22 cellular contexts compared by ENCODE assay signal in genomic region chr2:131009713-131010475, GRCh38.
DNase-seq lines count a peak whose midpoint lies in the region; ATAC-seq and TF ChIP-seq lines count a peak whose summit lies in the region.
"Had no signal": no experiment of that assay in that cellular context is flagged by ENCODE, and none has a peak within 500 bp of the region (broad histone marks: within the 10 kb centered on the region; RNA-seq: fewer than 3 reads in every experiment).

No MANE protein-coding gene starts in this region.

- no peak for DNase-seq in activated naive CD4-positive, alpha-beta T cell treated with anti-CD3 and anti-CD28 coated beads, Interleukin-2, amount 10 ng/mL, durations not matched to agents 7 days and 5 days
- no peak for DNase-seq in activated naive CD4-positive, alpha-beta T cell treated with anti-CD3 and anti-CD28 coated beads, Interleukin-2, amount 50 U/mL, for 16 hours
- DNase-seq in Daoy (ENCODE audit: low read depth) = peak; percentile 18
- no peak for DNase-seq in activated naive CD8-positive, alpha-beta T cell treated with anti-CD3 and anti-CD28 coated beads, Interleukin-2, amount 50 U/mL, for 24 hours
- no peak for DNase-seq in neural progenitor cell (ENCODE audit: low spot score)
- no peak for DNase-seq in hepatocyte (ENCODE audit: low spot score)
- DNase-seq in stimulated activated CD4-positive, alpha-beta T cell treated with anti-CD3 and anti-CD28 coated beads, Interleukin-2, amount 100 ng/mL, for 48 hours = no peak
- DNase-seq: BE2C, Caco-2, DMS 273 treated with DMSO at 0.1 percent for 48 hours, H7, HFFc6, KG1, NCI-H1105, NCI-H146, NCI-H2081, NCI-H2171, NCI-H446, NCI-H526, SHP77 treated with DMSO at 0.1 percent for 48 hours had no signal

- WGBS in hepatocyte (ENCODE audit: low lambda C conversion rate, missing lambda C conversion rate) = 80% methylated on average over 6 of the region's 6 CpGs

- no peaks in the 10 kb centered on the region for H4K20me1 ChIP-seq in neural progenitor cell (ENCODE audit: low read depth)
- H4K20me1 ChIP-seq in hepatocyte (ENCODE audit: insufficient read depth, poor library complexity, severe bottlenecking) = no peaks in the 10 kb centered on the region

- H3K79me2 ChIP-seq in neural progenitor cell (ENCODE audit: low read depth) (no peaks in the 10 kb centered on the region), hepatocyte (no peaks in the 10 kb centered on the region)

- peak overlapping the region; percentile 24 for H3K27ac Mint-ChIP-seq in activated naive CD4-positive, alpha-beta T cell treated with anti-CD3 and anti-CD28 coated beads, Interleukin-2, amount 10 ng/mL, durations not matched to agents 7 days and 5 days
- peak overlapping the region; percentile 25 for H3K27ac Mint-ChIP-seq in activated naive CD8-positive, alpha-beta T cell treated with anti-CD3 and anti-CD28 coated beads, Interleukin-2, amount 50 U/mL, for 24 hours
- H3K27ac Mint-ChIP-seq in neural progenitor cell = no peak overlapping the region
- H3K27ac Mint-ChIP-seq: HFFc6 had no signal

- H3K36me3 ChIP-seq in neural progenitor cell = peaks cover 4% of the 10 kb centered on the region
- H3K36me3 ChIP-seq in hepatocyte (replicated peaks; ENCODE audit: insufficient read depth, low read depth) = no peaks in the 10 kb centered on the region
- H3K36me3 ChIP-seq: BE2C had no signal

- H3K4me1 Mint-ChIP-seq in activated naive CD4-positive, alpha-beta T cell treated with anti-CD3 and anti-CD28 coated beads, Interleukin-2, amount 10 ng/mL, durations not matched to agents 7 days and 5 days = peaks cover 35% of the 10 kb centered on the region
- peaks cover 32% of the 10 kb centered on the region for H3K4me1 Mint-ChIP-seq in activated naive CD8-positive, alpha-beta T cell treated with anti-CD3 and anti-CD28 coated beads, Interleukin-2, amount 50 U/mL, for 24 hours
- peaks cover 8% of the 10 kb centered on the region for H3K4me1 Mint-ChIP-seq in neural progenitor cell

- H3K4me2 ChIP-seq in neural progenitor cell = peak overlapping the region; percentile 61
- H3K4me2 ChIP-seq in hepatocyte = no peak overlapping the region

- peaks cover 20% of the 10 kb centered on the region for H3K4me1 ChIP-seq in neural progenitor cell
- H3K4me1 ChIP-seq in hepatocyte (ENCODE audit: insufficient read depth) = no peaks in the 10 kb centered on the region
- H3K4me1 ChIP-seq: BE2C, Caco-2 had no signal

- H3K9me3 ChIP-seq in neural progenitor cell (ENCODE audit: low read depth) = no peaks in the 10 kb centered on the region
- no peaks in the 10 kb centered on the region for H3K9me3 ChIP-seq in hepatocyte (ENCODE audit: low read depth)
- H3K9me3 ChIP-seq: BE2C, Caco-2 had no signal

- CTCF ChIA-PET in activated naive CD4-positive, alpha-beta T cell treated with anti-CD3 and anti-CD28 coated beads, Interleukin-2, amount 10 ng/mL, durations not matched to agents 7 days and 5 days (lab: Charles Lee) = interaction anchor here (1.3 kb wide), 1 partner anchor 212 kb away, joined by 3 read pairs; no protein-coding TSS in a partner anchor

- peak overlapping the region; percentile 31 for H3K9ac ChIP-seq in neural progenitor cell

- TF ChIP-seq CTCF in neural progenitor cell (IDR thresholded peaks at IDR 0.05) = no peak
- TF ChIP-seq CTCF in hepatocyte (IDR thresholded peaks at IDR 0.05; ENCODE audit: poor library complexity) = no peak

- no peaks in the 10 kb centered on the region for H3K36me3 Mint-ChIP-seq in activated naive CD4-positive, alpha-beta T cell treated with anti-CD3 and anti-CD28 coated beads, Interleukin-2, amount 10 ng/mL, durations not matched to agents 7 days and 5 days
- H3K36me3 Mint-ChIP-seq in activated naive CD8-positive, alpha-beta T cell treated with anti-CD3 and anti-CD28 coated beads, Interleukin-2, amount 50 U/mL, for 24 hours (ENCODE audit: low read depth) = no peaks in the 10 kb centered on the region
- no peaks in the 10 kb centered on the region for H3K36me3 Mint-ChIP-seq in neural progenitor cell

- H3K27me3 ChIP-seq in neural progenitor cell (no peaks in the 10 kb centered on the region), hepatocyte (peaks cover 8% of the 10 kb centered on the region)
- H3K27me3 ChIP-seq: BE2C had no signal

- H3K9me3 Mint-ChIP-seq in activated naive CD4-positive, alpha-beta T cell treated with anti-CD3 and anti-CD28 coated beads, Interleukin-2, amount 10 ng/mL, durations not matched to agents 7 days and 5 days = peaks cover 2% of the 10 kb centered on the region
- no peaks in the 10 kb centered on the region for H3K9me3 Mint-ChIP-seq in activated naive CD8-positive, alpha-beta T cell treated with anti-CD3 and anti-CD28 coated beads, Interleukin-2, amount 50 U/mL, for 24 hours
- H3K9me3 Mint-ChIP-seq in neural progenitor cell = no peaks in the 10 kb centered on the region
- H3K9me3 Mint-ChIP-seq: HFFc6 had no signal

- H3F3A ChIP-seq in neural progenitor cell (ENCODE audit: low read depth) = peaks cover 15% of the 10 kb centered on the region

- H3K27me3 Mint-ChIP-seq in activated naive CD4-positive, alpha-beta T cell treated with anti-CD3 and anti-CD28 coated beads, Interleukin-2, amount 10 ng/mL, durations not matched to agents 7 days and 5 days = peaks cover 48% of the 10 kb centered on the region
- no peaks in the 10 kb centered on the region for H3K27me3 Mint-ChIP-seq in activated naive CD8-positive, alpha-beta T cell treated with anti-CD3 and anti-CD28 coated beads, Interleukin-2, amount 50 U/mL, for 24 hours
- H3K27me3 Mint-ChIP-seq in neural progenitor cell (ENCODE audit: insufficient read depth, low read depth) = peaks cover 8% of the 10 kb centered on the region

- no peak overlapping the region for H3K4me3 ChIP-seq in neural progenitor cell
- H3K4me3 ChIP-seq in hepatocyte = no peak overlapping the region
- H3K4me3 ChIP-seq: SK-N-MC had no signal

- no peak overlapping the region for H3K27ac ChIP-seq in neural progenitor cell
- no peak overlapping the region for H3K27ac ChIP-seq in hepatocyte
- H3K27ac ChIP-seq: SK-N-MC had no signal

- H3K9me2 ChIP-seq in hepatocyte (replicated peaks; ENCODE audit: insufficient read depth) = no peaks in the 10 kb centered on the region

- no peak overlapping the region for H3K4me3 Mint-ChIP-seq in activated naive CD4-positive, alpha-beta T cell treated with anti-CD3 and anti-CD28 coated beads, Interleukin-2, amount 10 ng/mL, durations not matched to agents 7 days and 5 days
- no peak overlapping the region for H3K4me3 Mint-ChIP-seq in activated naive CD8-positive, alpha-beta T cell treated with anti-CD3 and anti-CD28 coated beads, Interleukin-2, amount 50 U/mL, for 24 hours
- no peak overlapping the region for H3K4me3 Mint-ChIP-seq in neural progenitor cell
- H3K4me3 Mint-ChIP-seq: HFFc6 had no signal

- ATAC-seq in activated naive CD8-positive, alpha-beta T cell treated with anti-CD3 and anti-CD28 coated beads, Interleukin-2, amount 50 U/mL, for 24 hours = no peak
- no peak for ATAC-seq in HG02884 (IDR thresholded peaks at IDR 0.05; ENCODE audit: unreplicated experiment)

- H2AFZ ChIP-seq in neural progenitor cell (replicated peaks) (no peak overlapping the region), hepatocyte (no peak overlapping the region)
